ENCODE assay signal across 27 cellular contexts in genomic region chrX:599837-600715, GRCh38. TPM values are rescaled to one million over a fixed set of nuclear protein-coding genes. Genes with fewer than 3 reads are reported as not detected.
"Had no signal": no experiment of that assay in that cellular context is flagged by ENCODE, and none has a peak within 500 bp of the region (broad histone marks: within the 10 kb centered on the region; RNA-seq: fewer than 3 reads in every experiment).

No MANE protein-coding gene starts in this region.

- H3K9ac ChIP-seq: KMS-11 had no signal

- H3K36me3 ChIP-seq: adrenal gland, SJSA1 had no signal

- H3K27ac Mint-ChIP-seq: activated B cell treated with CpG ODN at 0.5 μM for 24 hours; activated CD4-positive, alpha-beta memory T cell treated with anti-CD3 and anti-CD28 coated beads, Interleukin-2, amount 10 ng/mL, durations not matched to agents 7 days and 5 days; activated naive CD8-positive, alpha-beta T cell treated with anti-CD3 and anti-CD28 coated beads, Interleukin-2, amount 10 ng/mL, durations not matched to agents 7 days and 5 days had no signal

- H3K27me3 Mint-ChIP-seq: activated B cell treated with CpG ODN at 0.5 μM for 24 hours; activated CD4-positive, alpha-beta memory T cell treated with anti-CD3 and anti-CD28 coated beads, Interleukin-2, amount 10 ng/mL, durations not matched to agents 7 days and 5 days; activated naive CD8-positive, alpha-beta T cell treated with anti-CD3 and anti-CD28 coated beads, Interleukin-2, amount 10 ng/mL, durations not matched to agents 7 days and 5 days had no signal

- H3K4me3 ChIP-seq: adrenal gland, SJSA1 had no signal

- H3K27me3 ChIP-seq: adrenal gland, SJSA1 had no signal

- H3K36me3 Mint-ChIP-seq: activated naive CD8-positive, alpha-beta T cell treated with anti-CD3 and anti-CD28 coated beads, Interleukin-2, amount 10 ng/mL, durations not matched to agents 7 days and 5 days had no signal

- H3K4me1 ChIP-seq: adrenal gland, SJSA1 had no signal

- H3K4me1 Mint-ChIP-seq: activated B cell treated with CpG ODN at 0.5 μM for 24 hours; activated CD4-positive, alpha-beta memory T cell treated with anti-CD3 and anti-CD28 coated beads, Interleukin-2, amount 10 ng/mL, durations not matched to agents 7 days and 5 days; activated naive CD8-positive, alpha-beta T cell treated with anti-CD3 and anti-CD28 coated beads, Interleukin-2, amount 10 ng/mL, durations not matched to agents 7 days and 5 days had no signal

- H3K4me3 Mint-ChIP-seq: activated B cell treated with CpG ODN at 0.5 μM for 24 hours; activated CD4-positive, alpha-beta memory T cell treated with anti-CD3 and anti-CD28 coated beads, Interleukin-2, amount 10 ng/mL, durations not matched to agents 7 days and 5 days; activated naive CD8-positive, alpha-beta T cell treated with anti-CD3 and anti-CD28 coated beads, Interleukin-2, amount 10 ng/mL, durations not matched to agents 7 days and 5 days had no signal

- H3K4me2 ChIP-seq: KMS-11 had no signal

- ATAC-seq: Right ventricle myocardium inferior, SK-N-SH treated with all-trans-retinoic acid at 6 μM for 48 hours had no signal

- DNase-seq: activated B cell treated with CpG ODN at 0.5 μM for 24 hours; activated CD4-positive, alpha-beta memory T cell treated with anti-CD3 and anti-CD28 coated beads, Interleukin-2, amount 10 ng/mL, durations not matched to agents 7 days and 5 days; activated CD4-positive, alpha-beta T cell treated with anti-CD3 and anti-CD28 coated beads, Interleukin-2, amount 50 U/mL, for 1 hour; activated naive CD4-positive, alpha-beta T cell treated with anti-CD3 and anti-CD28 coated beads, Interleukin-2, amount 50 U/mL, for 16 hours; activated naive CD8-positive, alpha-beta T cell treated with anti-CD3 and anti-CD28 coated beads, Interleukin-2, amount 10 ng/mL, durations not matched to agents 7 days and 5 days; adrenal gland; anterior cingulate cortex; cerebellar nuclear complex; NCI-H1092; NCI-H1417 treated with DMSO at 0.1 percent for 48 hours; NCI-H1694; NCI-H2029; NCI-H2107; NCI-H345; NCI-H510A; NCI-H526 treated with DMSO at 0.1 percent for 48 hours; NCI-H82; RPMI8226; SW 1271 had no signal

- H3K9me3 ChIP-seq: adrenal gland had no signal

- H3K27ac ChIP-seq: adrenal gland, KMS-11, SJSA1 had no signal

RNA-seq across cellular contexts. Expression of gene SHOX, which starts 30.5 kb away (rescaled TPM):
- total RNA-seq: activated B cell treated with CpG ODN at 0.5 μM for 24 hours; activated CD4-positive, alpha-beta memory T cell treated with anti-CD3 and anti-CD28 coated beads, Interleukin-2, amount 10 ng/mL, durations not matched to agents 7 days and 5 days; activated CD8-positive, alpha-beta memory T cell treated with anti-CD3 and anti-CD28 coated beads for 36 hours; activated naive CD8-positive, alpha-beta T cell treated with anti-CD3 and anti-CD28 coated beads, Interleukin-2, amount 10 ng/mL, durations not matched to agents 7 days and 5 days; adrenal gland; MCF 10A; OCI-LY7; Right ventricle myocardium inferior; SJSA1; T-helper 1 cell treated with Interleukin-12 subunit alpha and Interleukin-12 subunit beta and Interleukin-4 antibody, amounts not matched to agents 30 ng/mL and 1 ng/mL, for 36 hours had no signal
- polyA plus RNA-seq: adrenal gland had no signal
